ENCODE assay signal across 15 cellular contexts in the genomic region with DNA sequence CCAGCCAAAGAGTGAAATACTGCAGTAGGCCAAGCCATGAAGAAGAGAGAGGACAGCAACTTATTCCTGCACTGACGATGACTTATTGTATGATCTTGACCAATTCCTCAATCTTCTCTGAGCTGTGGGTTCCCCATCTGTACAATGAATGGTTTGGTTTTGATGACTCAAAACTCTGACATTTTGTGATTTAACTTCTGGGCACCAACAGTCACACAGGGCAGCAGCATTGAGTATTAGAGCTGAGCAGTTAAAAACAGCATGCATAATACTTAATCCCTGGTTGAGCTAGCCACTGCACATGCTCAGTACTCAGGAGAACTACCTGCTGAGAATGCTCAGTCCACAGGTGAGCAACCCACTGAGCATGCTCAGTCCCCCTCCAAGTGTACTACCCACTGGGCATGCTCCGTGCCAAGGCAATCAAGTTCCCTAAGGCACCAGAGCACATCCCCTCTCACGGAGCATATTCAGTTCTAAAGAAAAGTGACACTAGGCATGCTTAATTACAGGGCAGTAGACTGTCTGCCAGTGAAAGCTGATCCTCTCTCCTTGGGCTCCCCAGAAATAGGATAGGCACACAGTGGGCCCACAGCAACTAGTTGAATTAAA.
DNase-seq lines count a peak whose midpoint lies in the region; ATAC-seq and FAIRE-seq lines count a peak whose summit lies in the region.
"Had no signal": no experiment of that assay in that cellular context is flagged by ENCODE, and none has a peak within 500 bp of the region (broad histone marks: within the 10 kb centered on the region; RNA-seq: fewer than 3 reads in every experiment).

No MANE protein-coding gene starts in this region.

- H3K4me1 Mint-ChIP-seq in activated naive CD8-positive, alpha-beta T cell treated with anti-CD3 and anti-CD28 coated beads, Interleukin-2, amount 50 U/mL, for 24 hours: peaks cover 14% of the 10 kb centered on the region
- H3K4me1 Mint-ChIP-seq in activated naive CD8-positive, alpha-beta T cell treated with anti-CD3 and anti-CD28 coated beads for 36 hours: peaks cover 10% of the 10 kb centered on the region
- H3K4me1 Mint-ChIP-seq: activated naive CD4-positive, alpha-beta T cell treated with anti-CD3 and anti-CD28 coated beads, Interleukin-2, amount 50 U/mL, for 24 hours had no signal

- no peak for FAIRE-seq in urothelium cell line (lab: Jason Lieb, UNC)
- FAIRE-seq: pancreas had no signal

- no peak overlapping the region for H3K4me3 Mint-ChIP-seq in activated naive CD8-positive, alpha-beta T cell treated with anti-CD3 and anti-CD28 coated beads, Interleukin-2, amount 50 U/mL, for 24 hours
- no peak overlapping the region for H3K4me3 Mint-ChIP-seq in activated naive CD8-positive, alpha-beta T cell treated with anti-CD3 and anti-CD28 coated beads for 36 hours
- H3K4me3 Mint-ChIP-seq: activated naive CD4-positive, alpha-beta T cell treated with anti-CD3 and anti-CD28 coated beads, Interleukin-2, amount 50 U/mL, for 24 hours; effector memory CD8-positive, alpha-beta T cell had no signal

- ATAC-seq in activated naive CD8-positive, alpha-beta T cell treated with anti-CD3 and anti-CD28 coated beads, Interleukin-2, amount 50 U/mL, for 24 hours: peak; percentile 91
- ATAC-seq in Right ventricle myocardium superior (ENCODE audit: poor library complexity): no peak
- ATAC-seq: effector memory CD8-positive, alpha-beta T cell had no signal

- no peak overlapping the region for H3K27ac Mint-ChIP-seq in activated naive CD8-positive, alpha-beta T cell treated with anti-CD3 and anti-CD28 coated beads, Interleukin-2, amount 50 U/mL, for 24 hours
- no peak overlapping the region for H3K27ac Mint-ChIP-seq in activated naive CD8-positive, alpha-beta T cell treated with anti-CD3 and anti-CD28 coated beads for 36 hours
- H3K27ac Mint-ChIP-seq: activated naive CD4-positive, alpha-beta T cell treated with anti-CD3 and anti-CD28 coated beads, Interleukin-2, amount 50 U/mL, for 24 hours; effector memory CD8-positive, alpha-beta T cell had no signal

- intact Hi-C loops in Right ventricle myocardium superior (cut with DNase I): no loop called here

- DNase-seq in activated naive CD8-positive, alpha-beta T cell treated with anti-CD3 and anti-CD28 coated beads, Interleukin-2, amount 50 U/mL, for 24 hours: no peak
- DNase-seq in activated naive CD8-positive, alpha-beta T cell treated with anti-CD3 and anti-CD28 coated beads for 36 hours: no peak
- peak; percentile 10 for DNase-seq in RKO (ENCODE audit: low spot score)
- DNase-seq in glomerular visceral epithelial cell (ENCODE audit: extremely low spot score): peak; percentile 38
- DNase-seq in urothelium cell line (ENCODE audit: low spot score): peak; percentile 17
- DNase-seq in NCI-H2171 treated with DMSO at 0.1 percent for 48 hours (lab: John Stamatoyannopoulos, UW): no peak
- no peak for DNase-seq in Right ventricle myocardium superior
- DNase-seq in inferior parietal cortex (ENCODE audit: extremely low spot score): no peak
- DNase-seq: activated CD4-positive, alpha-beta T cell treated with anti-CD3 and anti-CD28 coated beads for 48 hours; effector memory CD8-positive, alpha-beta T cell; left lung; NCI-H2171; pancreas; trophoblast cell had no signal

- H3K27me3 Mint-ChIP-seq in activated naive CD8-positive, alpha-beta T cell treated with anti-CD3 and anti-CD28 coated beads, Interleukin-2, amount 50 U/mL, for 24 hours: peaks cover 57% of the 10 kb centered on the region
- H3K27me3 Mint-ChIP-seq in activated naive CD8-positive, alpha-beta T cell treated with anti-CD3 and anti-CD28 coated beads for 36 hours: peaks cover 64% of the 10 kb centered on the region

- no peaks in the 10 kb centered on the region for H3K9me3 Mint-ChIP-seq in activated naive CD8-positive, alpha-beta T cell treated with anti-CD3 and anti-CD28 coated beads, Interleukin-2, amount 50 U/mL, for 24 hours
- no peaks in the 10 kb centered on the region for H3K9me3 Mint-ChIP-seq in activated naive CD8-positive, alpha-beta T cell treated with anti-CD3 and anti-CD28 coated beads for 36 hours
- H3K9me3 Mint-ChIP-seq: activated naive CD4-positive, alpha-beta T cell treated with anti-CD3 and anti-CD28 coated beads, Interleukin-2, amount 50 U/mL, for 24 hours; effector memory CD8-positive, alpha-beta T cell had no signal

- H3K36me3 Mint-ChIP-seq in activated naive CD8-positive, alpha-beta T cell treated with anti-CD3 and anti-CD28 coated beads, Interleukin-2, amount 50 U/mL, for 24 hours (ENCODE audit: low read depth): no peaks in the 10 kb centered on the region
- no peaks in the 10 kb centered on the region for H3K36me3 Mint-ChIP-seq in activated naive CD8-positive, alpha-beta T cell treated with anti-CD3 and anti-CD28 coated beads for 36 hours
- H3K36me3 Mint-ChIP-seq: activated naive CD4-positive, alpha-beta T cell treated with anti-CD3 and anti-CD28 coated beads, Interleukin-2, amount 50 U/mL, for 24 hours had no signal

Comparison
In these comparisons a context has a peak if more than half of its experiments do, and no peak if none do; other contexts are left out.
1. DNase-seq: peak in RKO (single experiment), glomerular visceral epithelial cell (single experiment) and urothelium cell line (single experiment); none in activated naive CD8-positive, alpha-beta T cell treated with anti-CD3 and anti-CD28 coated beads, Interleukin-2, amount 50 U/mL, for 24 hours (single experiment), activated naive CD8-positive, alpha-beta T cell treated with anti-CD3 and anti-CD28 coated beads for 36 hours (single experiment), NCI-H2171 treated with DMSO at 0.1 percent for 48 hours (single experiment), Right ventricle myocardium superior (single experiment) and inferior parietal cortex (single experiment).